Comparison of ENCODE assay signal across 8 cellular contexts in the genomic region with DNA sequence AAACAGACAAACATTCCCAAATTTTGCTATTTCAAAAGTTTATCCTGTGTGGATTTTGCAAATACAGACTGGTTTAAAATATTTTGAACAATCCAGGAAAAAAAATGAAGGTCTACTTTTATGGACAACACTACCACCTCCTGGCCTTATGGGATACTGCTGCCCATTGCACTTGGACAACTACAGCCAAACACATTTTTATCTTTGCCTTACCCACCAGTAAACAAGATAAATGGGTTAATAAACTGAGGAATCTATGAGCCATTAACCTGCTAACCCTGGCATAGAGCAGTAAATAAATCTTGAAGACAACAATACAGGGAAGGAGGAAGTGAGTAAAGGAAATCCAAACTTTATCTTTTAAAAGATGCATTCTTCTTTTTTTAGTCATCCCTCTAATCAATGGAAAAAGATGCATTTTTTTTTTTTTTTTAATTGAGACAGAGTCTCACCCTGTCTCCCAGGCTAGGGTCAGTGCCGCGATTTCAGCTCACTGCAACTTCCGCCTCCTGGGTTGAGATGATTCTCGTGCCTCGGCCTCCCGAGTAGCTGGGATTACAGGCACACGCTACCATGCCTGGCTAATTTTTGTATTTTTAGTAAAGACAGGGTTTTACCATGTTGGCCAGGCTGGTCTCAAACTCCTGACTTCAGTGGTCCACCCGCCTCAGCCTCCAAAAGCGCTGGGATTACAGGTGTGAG. TPM values are rescaled to one million over a fixed set of nuclear protein-coding genes. Genes with fewer than 3 reads are reported as not detected.
DNase-seq lines count a peak whose midpoint lies in the region; ATAC-seq, FAIRE-seq and TF ChIP-seq lines count a peak whose summit lies in the region.

No MANE protein-coding gene starts in this region.

- H3F3A ChIP-seq in OCI-LY1 (ENCODE audit: insufficient read depth, low read length) = peaks cover 7% of the 10 kb centered on the region; the same call in 1 of the 2 replicates

- RAD21 ChIA-PET in HCT116 (lab: Charles Lee; ENCODE audit: low non-redundant PET in 1 of 2, low total read pairs in 2 of 2, uncharacterized antibody in 2 of 2, unreplicated experiment in 2 of 2) = no interaction called here

- peak; percentile 90 for TF ChIP-seq RAD21 in HCT116 (IDR thresholded peaks at IDR 0.05; ENCODE audit: low read depth)

- TF ChIP-seq POLR2A in HCT116 (IDR thresholded peaks at IDR 0.05; ENCODE audit: borderline replicate concordance, extremely low read depth, insufficient read depth, insufficient read length) = no peak

- FAIRE-seq in D721Med (lab: Jason Lieb, UNC) = peak; percentile 92

- H3K27ac ChIP-seq in HCT116 (ENCODE audit: low read depth, low read length) (no peak overlapping the region; the same call in 1 of the 2 replicates), OCI-LY1 (ENCODE audit: low read depth, low read length, poor library complexity, severe bottlenecking) (no peak overlapping the region)

- no peaks in the 10 kb centered on the region for H3K27me3 ChIP-seq in HCT116 (ENCODE audit: insufficient read depth, low read length)
- H3K27me3 ChIP-seq in OCI-LY1 (ENCODE audit: insufficient read depth, low read length) = peaks cover 4% of the 10 kb centered on the region; the same call in 1 of the 2 replicates

- CTCF ChIA-PET in HCT116 (lab: Charles Lee) = interaction anchor here (0.7 to 2.9 kb wide), 7 partner anchors 19 to 332 kb away, joined by 3 to 26 read pairs (median 6); no protein-coding TSS in a partner anchor

- peak overlapping the region; percentile 2 for H3K4me3 Mint-ChIP-seq in activated naive CD8-positive, alpha-beta T cell

- H3K36me3 ChIP-seq in HCT116 (ENCODE audit: control insufficient read depth in 1 of 2, insufficient read depth in 2 of 2, low read length in 2 of 2) = no peaks in the 10 kb centered on the region
- H3K36me3 ChIP-seq in OCI-LY1 (ENCODE audit: insufficient read depth, low read length) = no peaks in the 10 kb centered on the region

- H3K9ac ChIP-seq in HCT116 (ENCODE audit: low read length) (no peak overlapping the region), OCI-LY1 (ENCODE audit: low read length) (no peak overlapping the region)

- POLR2A ChIA-PET in HCT116 (lab: Charles Lee) = no interaction called here

- ATAC-seq in HCT116 (0 out of 2 replicates have a peak, but pooled peaks have one; percentile 21), HG03135 (IDR thresholded peaks at IDR 0.05; ENCODE audit: unreplicated experiment) (no peak), GM21737 (IDR thresholded peaks at IDR 0.05; ENCODE audit: unreplicated experiment) (no peak)

- no peaks in the 10 kb centered on the region for H3K9me3 Mint-ChIP-seq in activated naive CD8-positive, alpha-beta T cell (ENCODE audit: low read depth)

- TF ChIP-seq CTCF in D721Med (IDR thresholded peaks at IDR 0.05; ENCODE audit: insufficient read depth, missing control alignments) (peak; percentile 88), HCT116 (IDR thresholded peaks at IDR 0.05 in 2 of 3, conservative IDR thresholded peaks at IDR 0.05 in 1 of 3; ENCODE audit: borderline replicate concordance in 1 of 3, insufficient read depth in 1 of 3, low read depth in 2 of 3, low read length in 2 of 3) (peak; percentile 81 to 94 (median 83)), OCI-LY1 (IDR thresholded peaks at IDR 0.05; ENCODE audit: low read length) (peak; percentile 98)

- no peaks in the 10 kb centered on the region for H3K9me2 ChIP-seq in HCT116 (ENCODE audit: insufficient read depth)
- no peaks in the 10 kb centered on the region for H3K9me2 ChIP-seq in OCI-LY1 (ENCODE audit: low read depth, low read length)

- peaks cover 9% of the 10 kb centered on the region for H3K27me3 Mint-ChIP-seq in activated naive CD8-positive, alpha-beta T cell

- DNase-seq in D721Med (ENCODE audit: insufficient read length, low spot score) (no peak), HCT116 (ENCODE audit: low read depth, low spot score) (peak; percentile 48), hippocampal formation (lab: John Stamatoyannopoulos, UW) (peak; percentile 3 to 65)
- peak; percentile 51 for DNase-seq in stimulated activated CD4-positive, alpha-beta T cell treated with anti-CD3 and anti-CD28 coated beads, Interleukin-15, amount 100 ng/mL, for 24 hours

- intact Hi-C loops in HCT116 (cut with micrococcal nuclease) = loop anchor here (1.0 to 5.0 kb wide), 5 partner anchors 119 to 378 kb away; no protein-coding TSS in a partner anchor

- no peak overlapping the region for H3K27ac Mint-ChIP-seq in activated naive CD8-positive, alpha-beta T cell

- no peaks in the 10 kb centered on the region for H3K36me3 Mint-ChIP-seq in activated naive CD8-positive, alpha-beta T cell

- H3K79me2 ChIP-seq in HCT116 (ENCODE audit: insufficient read depth, low read length) (peaks cover 19% of the 10 kb centered on the region), OCI-LY1 (ENCODE audit: insufficient read depth, low read length) (no peaks in the 10 kb centered on the region)

- H2AFZ ChIP-seq in HCT116 (ENCODE audit: low read depth, low read length, poor library complexity, severe bottlenecking) = no peak overlapping the region
- H2AFZ ChIP-seq in OCI-LY1 (ENCODE audit: low read length) = no peak overlapping the region

- peaks cover 14% of the 10 kb centered on the region for H3K4me1 Mint-ChIP-seq in activated naive CD8-positive, alpha-beta T cell (ENCODE audit: low read depth)

- 0 out of 2 replicates have a peak, but pooled peaks cover 3% of the 10 kb centered on the region for H4K20me1 ChIP-seq in HCT116 (ENCODE audit: insufficient read depth)
- no peaks in the 10 kb centered on the region for H4K20me1 ChIP-seq in OCI-LY1 (ENCODE audit: insufficient read depth, low read length)

- H3K4me2 ChIP-seq in HCT116 (ENCODE audit: low read length) (no peak overlapping the region), OCI-LY1 (ENCODE audit: low read length) (no peak overlapping the region)

- H3K4me1 ChIP-seq in HCT116 (ENCODE audit: control insufficient read depth in 1 of 2, insufficient read depth in 2 of 2, low read length in 2 of 2) (peaks cover 5 to 27% of the 10 kb centered on the region in 2 experiments; a peak in 3 of 4 replicates), OCI-LY1 (ENCODE audit: insufficient read depth, low read length, severe bottlenecking) (peaks cover 16% of the 10 kb centered on the region)

- H3K4me3 ChIP-seq in HCT116 (replicated peaks in 1 of 2; ENCODE audit: low read depth in 1 of 2, low read length in 2 of 2) (no peak overlapping the region), OCI-LY1 (ENCODE audit: low read depth, low read length, poor library complexity, severe bottlenecking) (no peak overlapping the region)

- no peaks in the 10 kb centered on the region for H3K9me3 ChIP-seq in HCT116 (ENCODE audit: control insufficient read depth in 1 of 2, insufficient read depth in 1 of 2, low read depth in 1 of 2, low read length in 2 of 2)
- no peaks in the 10 kb centered on the region for H3K9me3 ChIP-seq in OCI-LY1 (ENCODE audit: low read length)

- BruUV-seq in HCT116 (replicated peaks; lab: Mats Ljungman, UMichigan) = no TSS peak

TF ChIP-seq in HCT116, 20 proteins besides CTCF, POLR2A, EP300 and RAD21:
- TF ChIP-seq TCF7L2 (IDR thresholded peaks at IDR 0.05; ENCODE audit: borderline replicate concordance, extremely low read depth, insufficient read depth, insufficient read length) (no peak), SRF (IDR thresholded peaks at IDR 0.05; ENCODE audit: low read depth) (no peak), ATF3 (IDR thresholded peaks at IDR 0.05) (no peak), YY1 (IDR thresholded peaks at IDR 0.05; ENCODE audit: extremely low read depth, insufficient replicate concordance, low read depth, low read length) (no peak), ZNF274 (IDR thresholded peaks at IDR 0.05; ENCODE audit: low read depth, low read length) (no peak), EGR1 (IDR thresholded peaks at IDR 0.05; ENCODE audit: low read depth) (no peak)
TF ChIP-seq in HCT116: peak in this region for 0.

RNA-seq across cellular contexts. Expression of gene SPIRE1, which starts 2.1 kb away (rescaled TPM):
- total RNA-seq in HCT116 (2021; ENCODE audit: unreplicated experiment) = 26.6 TPM
- polyA plus RNA-seq in HCT116 (2012) = 10.4 and 13.0 TPM in 2 replicates

RNA-seq across cellular contexts. Expression of gene CEP76, which starts 42.5 kb away (rescaled TPM):
- total RNA-seq in HCT116 (2021; ENCODE audit: unreplicated experiment) = 13.5 TPM
- 7.1 and 8.1 TPM in 2 replicates for polyA plus RNA-seq in HCT116 (2012)

RNA-seq across cellular contexts. Expression of gene PSMG2, which starts 42.8 kb away (rescaled TPM):
- total RNA-seq in HCT116 (2021; ENCODE audit: unreplicated experiment) = 84.3 TPM
- polyA plus RNA-seq in HCT116 (2012) = 36.6 and 58.1 TPM in 2 replicates
